Comparison of ENCODE assay signal across 10 cellular contexts in genomic region chrX:72003811-72004750, GRCh38.
DNase-seq lines count a peak whose midpoint lies in the region; ATAC-seq and TF ChIP-seq lines count a peak whose summit lies in the region.
"Had no signal": no experiment of that assay in that cellular context is flagged by ENCODE, and none has a peak within 500 bp of the region (broad histone marks: within the 10 kb centered on the region; RNA-seq: fewer than 3 reads in every experiment).

No MANE protein-coding gene starts in this region.

- H3K79me2 ChIP-seq in ACC112 (ENCODE audit: control insufficient read depth, insufficient read depth, low read length, unreplicated experiment) (no peaks in the 10 kb centered on the region), mesendoderm (ENCODE audit: control insufficient read depth, insufficient read depth, low read length) (no peaks in the 10 kb centered on the region)

- H3K36me3 ChIP-seq in ACC112 (ENCODE audit: insufficient read depth, low read length), result no peaks in the 10 kb centered on the region
- no peaks in the 10 kb centered on the region for H3K36me3 ChIP-seq in HUES6 (ENCODE audit: control insufficient read depth, insufficient read depth, low read length)
- H3K36me3 ChIP-seq in mesendoderm (ENCODE audit: control insufficient read depth, insufficient read depth, low read length), result no peaks in the 10 kb centered on the region
- H3K36me3 ChIP-seq in spleen, result no peaks in the 10 kb centered on the region

- H3K9ac ChIP-seq in HUES6 (ENCODE audit: low read length), result peak overlapping the region; percentile 0
- H3K9ac ChIP-seq in mesendoderm (ENCODE audit: low read length), result no peak overlapping the region

- no peaks in the 10 kb centered on the region for H3K4me1 Mint-ChIP-seq in stimulated activated naive CD8-positive, alpha-beta T cell treated with anti-CD3 and anti-CD28 coated beads, Interleukin-15, amount 100 ng/mL, for 72 hours

- H3K4me3 ChIP-seq in ACC112 (ENCODE audit: low read depth, low read length) (peak overlapping the region; percentile 47; the same call in 1 of the 2 replicates), HUES6 (ENCODE audit: low read depth, low read length) (peak overlapping the region; percentile 31), mesendoderm (ENCODE audit: low read length) (no peak overlapping the region), spleen (no peak overlapping the region)

- H3K4me1 ChIP-seq in ACC112 (ENCODE audit: control insufficient read depth, insufficient read depth, low read length, unreplicated experiment) (peaks cover 9% of the 10 kb centered on the region), HUES6 (ENCODE audit: control insufficient read depth, insufficient read depth, low read length) (peaks cover 53% of the 10 kb centered on the region), mesendoderm (ENCODE audit: control insufficient read depth, low read depth, low read length) (peaks cover 8% of the 10 kb centered on the region), spleen (no peaks in the 10 kb centered on the region)

- peak overlapping the region; percentile 76 for H3K18ac ChIP-seq in mesendoderm (ENCODE audit: low read length)

- TF ChIP-seq CTCF in GM13976 (IDR thresholded peaks at IDR 0.05; ENCODE audit: borderline replicate concordance, control extremely low read depth, extremely low read depth, insufficient read depth, missing control alignments), result no peak
- TF ChIP-seq CTCF in spleen (IDR thresholded peaks at IDR 0.05 in 8 of 11, conservative IDR thresholded peaks at IDR 0.05 in 3 of 11), result no peak

- H3K4ac ChIP-seq in mesendoderm (ENCODE audit: low read depth, low read length), result no peak overlapping the region

- no peak overlapping the region for H2BK15ac ChIP-seq in mesendoderm (replicated peaks; ENCODE audit: low read depth)

- H4K5ac ChIP-seq in mesendoderm (ENCODE audit: low read length), result no peak overlapping the region

- ATAC-seq in stimulated activated naive CD8-positive, alpha-beta T cell treated with anti-CD3 and anti-CD28 coated beads, Interleukin-15, amount 100 ng/mL, for 72 hours, result no peak

- no CpG with 5 or more reads among the region's 17 CpGs for WGBS in mesendoderm (ENCODE audit: extremely low coverage, insufficient coverage, low lambda C conversion rate)
- WGBS in spleen, 5 donors, result 44 to 66% (median 58%) methylated on average over 14 to 17 of the region's 17 CpGs

- no peak overlapping the region for H3K23ac ChIP-seq in mesendoderm (ENCODE audit: low read length)

- H3K56ac ChIP-seq in mesendoderm (ENCODE audit: low read length), result peak overlapping the region; percentile 70

- no peaks in the 10 kb centered on the region for H3K79me1 ChIP-seq in mesendoderm (ENCODE audit: low read length)

- no peak overlapping the region for H3K27ac Mint-ChIP-seq in stimulated activated naive CD8-positive, alpha-beta T cell treated with anti-CD3 and anti-CD28 coated beads, Interleukin-15, amount 100 ng/mL, for 72 hours

- no peaks in the 10 kb centered on the region; the same call in 1 of the 2 replicates for H3K9me3 ChIP-seq in HUES6 (ENCODE audit: control insufficient read depth, insufficient read depth, low read depth, low read length)
- H3K9me3 ChIP-seq in spleen, result no peaks in the 10 kb centered on the region

- peak; percentile 57 for DNase-seq in ecto neural progenitor cell (ENCODE audit: low spot score)
- DNase-seq in mesendoderm, result peak; percentile 90
- no peak for DNase-seq in GF-D8 (lab: John Stamatoyannopoulos, UW)
- no peak for DNase-seq in GM13976 (ENCODE audit: low spot score)
- no peak for DNase-seq in spleen
- no peak for DNase-seq in stimulated activated naive CD8-positive, alpha-beta T cell treated with anti-CD3 and anti-CD28 coated beads, Interleukin-15, amount 100 ng/mL, for 72 hours
- DNase-seq: NCI-H1105; stimulated activated CD4-positive, alpha-beta T cell treated with anti-CD3 and anti-CD28 coated beads, Interleukin-4, amount 100 ng/mL, for 4 hours had no signal

- H3K9me3 Mint-ChIP-seq in stimulated activated naive CD8-positive, alpha-beta T cell treated with anti-CD3 and anti-CD28 coated beads, Interleukin-15, amount 100 ng/mL, for 72 hours, result no peaks in the 10 kb centered on the region

- no peaks in the 10 kb centered on the region for H3K27me3 Mint-ChIP-seq in stimulated activated naive CD8-positive, alpha-beta T cell treated with anti-CD3 and anti-CD28 coated beads, Interleukin-15, amount 100 ng/mL, for 72 hours

- H2BK120ac ChIP-seq in mesendoderm (ENCODE audit: low read depth, low read length), result no peak overlapping the region

- H3K4me2 ChIP-seq in mesendoderm (ENCODE audit: low read length), result no peak overlapping the region

- TF ChIP-seq POLR2A in spleen (IDR thresholded peaks at IDR 0.05), result no peak

- H3K27ac ChIP-seq in ACC112 (ENCODE audit: low read depth, low read length) (no peak overlapping the region), HUES6 (ENCODE audit: low read depth, low read length) (peak overlapping the region; percentile 27; the same call in 1 of the 2 replicates), mesendoderm (ENCODE audit: low read depth, low read length) (no peak overlapping the region), spleen (peak overlapping the region in 1 of 8 donors; percentile 2)

- no peak overlapping the region for H4K8ac ChIP-seq in mesendoderm (ENCODE audit: low read depth, low read length)

- intact Hi-C loops in spleen (cut with DNase I; ENCODE audit: low total_unique reads), result no loop called here

- in situ Hi-C loops in GM13976 (cut with MboI; ENCODE audit: low sequenced_read_pairs, unreplicated experiment), result loop anchor here (25.0 kb wide), 1 partner anchor 533 kb away; no protein-coding TSS in a partner anchor

- H2AFZ ChIP-seq in ACC112 (ENCODE audit: low read length, unreplicated experiment), result no peak overlapping the region

- no peaks in the 10 kb centered on the region for H3K27me3 ChIP-seq in ACC112 (ENCODE audit: insufficient read depth, low read length)
- H3K27me3 ChIP-seq in HUES6 (ENCODE audit: control insufficient read depth, insufficient read depth, low read length), result no peaks in the 10 kb centered on the region
- H3K27me3 ChIP-seq in mesendoderm (ENCODE audit: insufficient read depth, low read length, poor library complexity), result no peaks in the 10 kb centered on the region
- H3K27me3 ChIP-seq in spleen (replicated peaks in 1 of 7), result peaks cover 0 to 4% (median 0%) of the 10 kb centered on the region in 7 donors

- H2BK5ac ChIP-seq in mesendoderm (ENCODE audit: low read length), result no peak overlapping the region

- H3K4me3 Mint-ChIP-seq in stimulated activated naive CD8-positive, alpha-beta T cell treated with anti-CD3 and anti-CD28 coated beads, Interleukin-15, amount 100 ng/mL, for 72 hours, result no peak overlapping the region

- H2AK5ac ChIP-seq in mesendoderm (ENCODE audit: low read length), result no peak overlapping the region

Comparison
In these comparisons a context has a peak if more than half of its experiments do, and no peak if none do; other contexts are left out.
1. H3K4me3 ChIP-seq: peak in ACC112 (single experiment) and HUES6 (single experiment); none in mesendoderm (single experiment) and spleen (0 of 8).
2. DNase-seq: peak in ecto neural progenitor cell (single experiment) and mesendoderm (single experiment); none in GF-D8 (single experiment), GM13976 (single experiment), spleen (single experiment) and stimulated activated naive CD8-positive, alpha-beta T cell treated with anti-CD3 and anti-CD28 coated beads, Interleukin-15, amount 100 ng/mL, for 72 hours (0 of 2).